In genomic region chr2:618005-618404, GRCh38 we compare ENCODE assay signal across 28 cellular contexts.
"Had no signal": no experiment of that assay in that cellular context is flagged by ENCODE, and none has a peak within 500 bp of the region (broad histone marks: within the 10 kb centered on the region; RNA-seq: fewer than 3 reads in every experiment).

No MANE protein-coding gene starts in this region.

- H3K27me3 ChIP-seq: colonic mucosa, dorsolateral prefrontal cortex, esophagus muscularis mucosa, foreskin keratinocyte, gastrocnemius medialis had no signal

- FAIRE-seq: colon, endometrium, endothelial cell of umbilical vein, frontal cortex had no signal

- H3K4me3 Mint-ChIP-seq: dendritic cell treated with granulocyte-macrophage colony-stimulating factor and Interleukin-4, amounts not matched to agents 40 ng/mL and 50 ng/mL, for 4 days; effector memory CD8-positive, alpha-beta T cell; endodermal cell had no signal

- H3K9me3 Mint-ChIP-seq: effector memory CD8-positive, alpha-beta T cell; endodermal cell had no signal

- H3K27ac ChIP-seq: colonic mucosa, coronary artery, dorsolateral prefrontal cortex, epithelial cell of prostate, esophagus muscularis mucosa, esophagus squamous epithelium, foreskin keratinocyte, gastrocnemius medialis, gastroesophageal sphincter, heart left ventricle, heart right ventricle had no signal

- H3K27ac Mint-ChIP-seq: dendritic cell treated with granulocyte-macrophage colony-stimulating factor and Interleukin-4, amounts not matched to agents 40 ng/mL and 50 ng/mL, for 4 days; effector memory CD8-positive, alpha-beta T cell; endodermal cell had no signal

- H3K9me3 ChIP-seq: colonic mucosa, gastrocnemius medialis had no signal

- H3K4me3 ChIP-seq: colonic mucosa, coronary artery, dorsolateral prefrontal cortex, esophagus muscularis mucosa, esophagus squamous epithelium, gastrocnemius medialis, gastroesophageal sphincter, heart left ventricle, heart right ventricle had no signal

- H3K4me1 Mint-ChIP-seq: endodermal cell had no signal

- H3K4me1 ChIP-seq: colonic mucosa, esophagus muscularis mucosa, esophagus squamous epithelium, foreskin keratinocyte, gastrocnemius medialis, gastroesophageal sphincter, heart left ventricle, heart right ventricle had no signal

- H3K36me3 ChIP-seq: colonic mucosa, esophagus muscularis mucosa, esophagus squamous epithelium, gastrocnemius medialis, gastroesophageal sphincter, heart left ventricle, heart right ventricle had no signal

- H3K27me3 Mint-ChIP-seq: dendritic cell treated with granulocyte-macrophage colony-stimulating factor and Interleukin-4, amounts not matched to agents 40 ng/mL and 50 ng/mL, for 4 days had no signal

- DNase-seq: colonic mucosa; cortex of kidney; dermis blood vessel endothelial cell; dorsolateral prefrontal cortex; effector CD4-positive, alpha-beta T cell; effector CD8-positive, alpha-beta T cell; effector memory CD4-positive, alpha-beta T cell; effector memory CD8-positive, alpha-beta T cell; endodermal cell; erythroblast; esophagus squamous epithelium; foreskin fibroblast; foreskin keratinocyte; foreskin melanocyte; gastrocnemius medialis; glutamatergic neuron; heart left ventricle; heart right ventricle had no signal

- ATAC-seq: effector memory CD8-positive, alpha-beta T cell; esophagus mucosa; foreskin keratinocyte; gastrocnemius medialis; gastroesophageal sphincter; heart left ventricle; heart right ventricle had no signal
